9 cellular contexts compared by ENCODE assay signal in the genomic region with DNA sequence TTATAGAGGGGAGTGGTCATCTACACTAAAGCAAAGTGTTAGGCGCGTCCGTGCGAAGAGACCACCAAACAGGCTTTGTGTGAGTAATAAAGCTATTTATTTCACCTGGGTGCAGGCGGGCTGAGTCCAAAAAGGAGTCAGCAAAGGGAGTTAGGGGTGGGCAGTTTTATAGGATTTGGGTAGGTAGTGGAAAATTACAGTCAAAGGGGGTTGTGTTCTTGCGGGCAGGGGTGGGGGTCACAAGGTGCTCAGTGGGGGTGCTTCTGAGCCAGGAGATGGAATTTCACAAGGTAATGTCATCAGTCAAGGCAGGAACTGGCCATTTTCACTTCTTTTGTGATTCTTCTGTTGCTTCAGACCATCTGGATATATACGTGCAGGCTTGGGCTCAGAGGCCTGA. TPM values are rescaled to one million over a fixed set of nuclear protein-coding genes. Genes with fewer than 3 reads are reported as not detected.
DNase-seq lines count a peak whose midpoint lies in the region; ATAC-seq and TF ChIP-seq lines count a peak whose summit lies in the region.
"Had no signal": no experiment of that assay in that cellular context is flagged by ENCODE, and none has a peak within 500 bp of the region (broad histone marks: within the 10 kb centered on the region; RNA-seq: fewer than 3 reads in every experiment).

No MANE protein-coding gene starts in this region.

- H3K4me2 ChIP-seq in DND-41 (ENCODE audit: insufficient read depth, low read length) (peak overlapping the region; percentile 95), parathyroid adenoma (ENCODE audit: low read length) (peak overlapping the region; percentile 83)

- TF ChIP-seq CTCF in DND-41 (IDR thresholded peaks at IDR 0.05; ENCODE audit: borderline replicate concordance, extremely low read depth, low read length, poor library complexity, severe bottlenecking) (no peak), RWPE2 (IDR thresholded peaks at IDR 0.05; ENCODE audit: poor library complexity, severe bottlenecking) (no peak), epithelial cell of proximal tubule (conservative IDR thresholded peaks at IDR 0.05; ENCODE audit: low read depth, low read length) (no peak), parathyroid adenoma (IDR thresholded peaks at IDR 0.05) (no peak)

- H3K36me3 ChIP-seq in DND-41 (ENCODE audit: insufficient read depth, low read length) (peaks cover 59% of the 10 kb centered on the region), RWPE2 (ENCODE audit: low read depth) (peaks cover 52% of the 10 kb centered on the region), parathyroid adenoma (ENCODE audit: control insufficient read depth, insufficient read depth, low read length) (no peaks in the 10 kb centered on the region)

- H3K4me3 ChIP-seq in DND-41 (ENCODE audit: low read depth in 1 of 2, low read length in 2 of 2) (peak overlapping the region; percentile 79 to 81), RWPE2 (ENCODE audit: severe bottlenecking) (peak overlapping the region; percentile 82), epithelial cell of proximal tubule (ENCODE audit: low read depth, low read length) (peak overlapping the region; percentile 97), parathyroid adenoma (ENCODE audit: low read depth, low read length) (peak overlapping the region; percentile 86)

- H3K27ac ChIP-seq in DND-41 (ENCODE audit: low read length) (peak overlapping the region; percentile 94), RWPE2 (ENCODE audit: poor library complexity, severe bottlenecking) (peak overlapping the region; percentile 67), parathyroid adenoma (no peak overlapping the region)

- peaks cover 16% of the 10 kb centered on the region; the same call in 1 of the 2 replicates for H4K20me1 ChIP-seq in DND-41 (ENCODE audit: insufficient read depth, low read length)

- H2AFZ ChIP-seq in DND-41 (ENCODE audit: low read depth, low read length) (no peak overlapping the region), parathyroid adenoma (no peak overlapping the region)

- H3K4me1 ChIP-seq in DND-41 (ENCODE audit: insufficient read depth, low read length) (peaks cover 47% of the 10 kb centered on the region), RWPE2 (ENCODE audit: insufficient read depth, poor library complexity, severe bottlenecking) (peaks cover 27% of the 10 kb centered on the region), parathyroid adenoma (no peaks in the 10 kb centered on the region)

- DNase-seq in DND-41: no peak
- DNase-seq in RWPE2 (ENCODE audit: low spot score): no peak
- DNase-seq in epithelial cell of proximal tubule (ENCODE audit: low read depth): no peak
- DNase-seq in GOT3 (lab: John Stamatoyannopoulos, UW): no peak
- DNase-seq in globus pallidus (ENCODE audit: low spot score): no peak

- no peaks in the 10 kb centered on the region for H3K27me3 ChIP-seq in DND-41 (ENCODE audit: insufficient read depth, low read length, poor library complexity)
- no peaks in the 10 kb centered on the region for H3K27me3 ChIP-seq in RWPE2 (ENCODE audit: insufficient read depth, poor library complexity, severe bottlenecking)
- H3K27me3 ChIP-seq in parathyroid adenoma (ENCODE audit: control insufficient read depth, insufficient read depth, low read length): no peaks in the 10 kb centered on the region

- H3K9me3 ChIP-seq in DND-41 (ENCODE audit: insufficient read depth, low read length, severe bottlenecking) (no peaks in the 10 kb centered on the region), RWPE2 (ENCODE audit: severe bottlenecking) (no peaks in the 10 kb centered on the region), parathyroid adenoma (ENCODE audit: control insufficient read depth, low read length) (no peaks in the 10 kb centered on the region)

- no peak for ATAC-seq in DND-41 (ENCODE audit: insufficient read depth, low read depth)
- ATAC-seq in RWPE2 (ENCODE audit: low read depth): no peak
- ATAC-seq in HG03025 (IDR thresholded peaks at IDR 0.05; ENCODE audit: low FRiP score, unreplicated experiment): no peak
- ATAC-seq in HG03439 (IDR thresholded peaks at IDR 0.05; ENCODE audit: unreplicated experiment): no peak

- H3K9ac ChIP-seq in DND-41 (ENCODE audit: low read depth, low read length) (peak overlapping the region; percentile 90), parathyroid adenoma (no peak overlapping the region)

- H3K79me2 ChIP-seq in DND-41 (ENCODE audit: insufficient read depth, low read length) (peaks cover 63% of the 10 kb centered on the region), parathyroid adenoma (peaks cover 7% of the 10 kb centered on the region)

RNA-seq across cellular contexts. Expression of gene OIP5, which starts 47.1 kb away (rescaled TPM):
- total RNA-seq in epithelial cell of proximal tubule: 21.8 and 35.4 TPM in 2 replicates

RNA-seq across cellular contexts. Expression of gene NUSAP1, which starts 47.4 kb away (rescaled TPM):
- total RNA-seq in epithelial cell of proximal tubule: 113 and 124 TPM in 2 replicates

RNA-seq across cellular contexts. Expression of gene CHP1, which starts 54.2 kb away (rescaled TPM):
- total RNA-seq in epithelial cell of proximal tubule: 75.2 and 97.4 TPM in 2 replicates

RNA-seq across cellular contexts. Expression of gene EXD1, which starts 54.7 kb away (rescaled TPM):
- total RNA-seq in epithelial cell of proximal tubule: not detected in 2 replicates
- total RNA-seq: T-helper 1 cell treated with Interleukin-12 subunit alpha and Interleukin-12 subunit beta and Interleukin-4 antibody, amounts not matched to agents 30 ng/mL and 1 ng/mL, for 36 hours had no signal
